Comparison of ENCODE assay signal across 8 cellular contexts in genomic region chr5:173890195-173890951, GRCh38. TPM values are rescaled to one million over a fixed set of nuclear protein-coding genes. Genes with fewer than 3 reads are reported as not detected.
DNase-seq lines count a peak whose midpoint lies in the region; ATAC-seq and TF ChIP-seq lines count a peak whose summit lies in the region.

No MANE protein-coding gene starts in this region.

- H3K4me1 ChIP-seq in left lung: peaks cover 26 to 75% of the 10 kb centered on the region in 2 donors

- peak; percentile 1 for ATAC-seq in left lung
- ATAC-seq in GM18519 (IDR thresholded peaks at IDR 0.05; ENCODE audit: low FRiP score, unreplicated experiment): no peak

- H3K36me3 ChIP-seq in brain microvascular endothelial cell (replicated peaks) (no peaks in the 10 kb centered on the region), left lung (no peaks in the 10 kb centered on the region)

- no peaks in the 10 kb centered on the region for H3K27me3 ChIP-seq in brain microvascular endothelial cell (replicated peaks)
- no peaks in the 10 kb centered on the region for H3K27me3 ChIP-seq in left lung

- intact Hi-C loops in left lung (cut with DNase I): no loop called here

- peak overlapping the region; percentile 74 for H3K4me3 ChIP-seq in brain microvascular endothelial cell (ENCODE audit: low read depth, low read length)
- H3K4me3 ChIP-seq in left lung: peak overlapping the region; percentile 54 to 83

- no peaks in the 10 kb centered on the region for H3K9me3 ChIP-seq in left lung

- H3K27ac ChIP-seq in brain microvascular endothelial cell (peak overlapping the region; percentile 8), left lung (peak overlapping the region; percentile 92 to 97), substantia nigra (ENCODE audit: low read depth, low read length, poor library complexity, severe bottlenecking) (peak overlapping the region; percentile 98)

- in situ Hi-C loops in brain microvascular endothelial cell (cut with HindIII; ENCODE audit: low pct_ligation_motif_present, low sequenced_read_pairs): no loop called here

- TF ChIP-seq CTCF in brain microvascular endothelial cell (IDR thresholded peaks at IDR 0.05; ENCODE audit: low read depth, low read length, missing control alignments) (no peak), left lung (IDR thresholded peaks at IDR 0.05) (no peak)

- DNase-seq in GM03348 (ENCODE audit: low spot score) (peak; percentile 33), NCI-H526 (lab: John Stamatoyannopoulos, UW) (peak; percentile 29 to 67), brain microvascular endothelial cell (no peak), left lung (peak in 1 of 2 donors; percentile 71), substantia nigra (lab: John Stamatoyannopoulos, UW) (peak in 34 of 49 donors; percentile 18 to 80 (median 53)), HT-29 (ENCODE audit: low spot score) (no peak), OCI-M2 (lab: John Stamatoyannopoulos, UW; ENCODE audit: unreplicated experiment) (no peak)

RNA-seq across cellular contexts. Expression of gene CPEB4, which starts 2.2 kb away (rescaled TPM):
- total RNA-seq in left lung: 10 to 100 TPM; 52.5 to 59.6 TPM
- total RNA-seq in HT-29 (2014; rRNA removed; shearing (Covaris generic)): 7.0 and 7.2 TPM in 2 replicates

Comparison
In these comparisons a context has a peak if more than half of its experiments do, and no peak if none do; other contexts are left out.
1. DNase-seq: peak in GM03348 (single experiment), NCI-H526 (2 of 2) and substantia nigra (34 of 49); none in brain microvascular endothelial cell (single experiment), HT-29 (single experiment) and OCI-M2 (single experiment).
2. H3K27ac ChIP-seq: peak in every context shown above with its lines; median percentile 98 in substantia nigra; 94 in left lung; 8 in brain microvascular endothelial cell.